In the genomic region with DNA sequence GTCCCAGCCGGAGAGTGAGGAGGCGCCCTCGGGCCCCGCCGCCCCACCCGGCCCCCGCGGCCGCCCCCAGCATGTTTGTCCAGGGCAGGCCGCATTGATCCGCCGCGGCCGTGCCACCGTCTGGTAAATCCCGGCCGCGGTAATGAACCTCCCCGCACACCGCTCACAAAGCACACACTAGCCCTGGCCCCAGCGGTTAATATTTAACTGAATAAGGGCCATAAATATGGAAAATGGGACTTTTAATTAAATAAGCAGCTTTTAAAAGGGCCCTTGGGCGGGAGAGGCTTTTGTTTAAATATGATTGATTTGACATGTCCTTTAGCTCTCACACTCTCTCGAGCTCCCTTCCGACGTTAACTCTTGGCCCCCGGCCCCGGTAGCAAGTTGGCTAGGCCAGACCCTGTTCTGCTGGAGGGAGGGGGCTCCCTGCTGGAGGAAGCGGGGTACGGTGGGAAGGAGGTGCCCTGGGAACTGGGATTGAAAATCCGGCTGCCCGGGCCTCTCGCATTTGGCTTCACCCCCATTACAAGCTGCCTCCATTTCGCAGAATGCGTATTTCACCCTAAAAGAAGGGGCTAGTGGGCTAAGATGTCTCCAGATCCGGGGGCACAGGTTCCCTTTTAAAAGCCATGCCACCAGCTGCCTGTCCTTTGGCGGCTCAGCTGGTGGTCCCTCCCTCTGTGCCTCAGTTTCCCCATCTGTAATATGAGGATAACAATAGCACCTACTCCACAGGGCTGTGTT, we compare ENCODE assay signal across 1 cellular context.
TF ChIP-seq lines count a peak whose summit lies in the region.

No MANE protein-coding gene starts in this region.

TF ChIP-seq in HepG2, 621 proteins besides CTCF, POLR2A, EP300 and RAD21 (continued from another document and continues in another):
- TF ChIP-seq, protein P1, sequence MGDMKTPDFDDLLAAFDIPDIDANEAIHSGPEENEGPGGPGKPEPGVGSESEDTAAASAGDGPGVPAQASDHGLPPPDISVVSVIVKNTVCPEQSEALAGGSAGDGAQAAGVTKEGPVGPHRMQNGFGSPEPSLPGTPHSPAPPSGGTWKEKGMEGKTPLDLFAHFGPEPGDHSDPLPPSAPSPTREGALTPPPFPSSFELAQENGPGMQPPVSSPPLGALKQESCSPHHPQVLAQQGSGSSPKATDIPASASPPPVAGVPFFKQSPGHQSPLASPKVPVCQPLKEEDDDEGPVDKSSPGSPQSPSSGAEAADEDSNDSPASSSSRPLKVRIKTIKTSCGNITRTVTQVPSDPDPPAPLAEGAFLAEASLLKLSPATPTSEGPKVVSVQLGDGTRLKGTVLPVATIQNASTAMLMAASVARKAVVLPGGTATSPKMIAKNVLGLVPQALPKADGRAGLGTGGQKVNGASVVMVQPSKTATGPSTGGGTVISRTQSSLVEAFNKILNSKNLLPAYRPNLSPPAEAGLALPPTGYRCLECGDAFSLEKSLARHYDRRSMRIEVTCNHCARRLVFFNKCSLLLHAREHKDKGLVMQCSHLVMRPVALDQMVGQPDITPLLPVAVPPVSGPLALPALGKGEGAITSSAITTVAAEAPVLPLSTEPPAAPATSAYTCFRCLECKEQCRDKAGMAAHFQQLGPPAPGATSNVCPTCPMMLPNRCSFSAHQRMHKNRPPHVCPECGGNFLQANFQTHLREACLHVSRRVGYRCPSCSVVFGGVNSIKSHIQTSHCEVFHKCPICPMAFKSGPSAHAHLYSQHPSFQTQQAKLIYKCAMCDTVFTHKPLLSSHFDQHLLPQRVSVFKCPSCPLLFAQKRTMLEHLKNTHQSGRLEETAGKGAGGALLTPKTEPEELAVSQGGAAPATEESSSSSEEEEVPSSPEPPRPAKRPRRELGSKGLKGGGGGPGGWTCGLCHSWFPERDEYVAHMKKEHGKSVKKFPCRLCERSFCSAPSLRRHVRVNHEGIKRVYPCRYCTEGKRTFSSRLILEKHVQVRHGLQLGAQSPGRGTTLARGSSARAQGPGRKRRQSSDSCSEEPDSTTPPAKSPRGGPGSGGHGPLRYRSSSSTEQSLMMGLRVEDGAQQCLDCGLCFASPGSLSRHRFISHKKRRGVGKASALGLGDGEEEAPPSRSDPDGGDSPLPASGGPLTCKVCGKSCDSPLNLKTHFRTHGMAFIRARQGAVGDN (CRISPR knock-in tag; IDR thresholded peaks at IDR 0.05), result peak; percentile 73
- TF ChIP-seq ELF1 (CRISPR knock-in tag; IDR thresholded peaks at IDR 0.05) (no peak), FOSL2 (CRISPR knock-in tag; IDR thresholded peaks at IDR 0.05) (peak; percentile 25; the same call in 1 of the 2 replicates), SOX6 (IDR thresholded peaks at IDR 0.05) (no peak), SOX6 (CRISPR knock-in tag; IDR thresholded peaks at IDR 0.05) (peak; percentile 61; the same call in 1 of the 2 replicates), THAP7 (CRISPR knock-in tag; IDR thresholded peaks at IDR 0.05) (no peak), ZNF350 (CRISPR knock-in tag; IDR thresholded peaks at IDR 0.05; ENCODE audit: borderline replicate concordance, low read depth) (peak; percentile 66; the same call in 1 of the 2 replicates), DNMT1 (CRISPR knock-in tag; IDR thresholded peaks at IDR 0.05) (no peak), ZNF496 (CRISPR knock-in tag; IDR thresholded peaks at IDR 0.05; ENCODE audit: insufficient replicate concordance) (no peak), ZSCAN22 (CRISPR knock-in tag; IDR thresholded peaks at IDR 0.05) (no peak), GPN1 (CRISPR knock-in tag; IDR thresholded peaks at IDR 0.05; ENCODE audit: borderline replicate concordance) (no peak), ZMAT3 (CRISPR knock-in tag; conservative IDR thresholded peaks at IDR 0.05) (no peak), KMT2B (CRISPR knock-in tag; IDR thresholded peaks at IDR 0.05) (no peak), FOXJ3 (CRISPR knock-in tag; IDR thresholded peaks at IDR 0.05; ENCODE audit: borderline replicate concordance) (no peak), HNRNPK (IDR thresholded peaks at IDR 0.05; ENCODE audit: low read depth, low read length, poor library complexity, severe bottlenecking) (no peak), CEBPG (CRISPR knock-in tag; IDR thresholded peaks at IDR 0.05) (no peak), FLYWCH1 (CRISPR knock-in tag; IDR thresholded peaks at IDR 0.05) (no peak), SPEN (CRISPR knock-in tag; IDR thresholded peaks at IDR 0.05; ENCODE audit: low read depth) (peak; percentile 27; the same call in 1 of the 2 replicates), RARG (CRISPR knock-in tag; IDR thresholded peaks at IDR 0.05; ENCODE audit: low read depth) (no peak), TSC22D2 (CRISPR knock-in tag; IDR thresholded peaks at IDR 0.05; ENCODE audit: borderline replicate concordance) (0 out of 2 replicates have a peak, but pooled peaks have one; percentile 27), ZNF383 (CRISPR knock-in tag; IDR thresholded peaks at IDR 0.05; ENCODE audit: borderline replicate concordance) (no peak), HOXA3 (CRISPR knock-in tag; IDR thresholded peaks at IDR 0.05) (peak; percentile 66; the same call in 1 of the 2 replicates), ARID4A (CRISPR knock-in tag; IDR thresholded peaks at IDR 0.05; ENCODE audit: borderline replicate concordance) (no peak; the same call in 1 of the 2 replicates), ZNF224 (CRISPR knock-in tag; IDR thresholded peaks at IDR 0.05) (no peak), ZNF562 (CRISPR knock-in tag; IDR thresholded peaks at IDR 0.05; ENCODE audit: borderline replicate concordance) (no peak), ARID2 (CRISPR knock-in tag; IDR thresholded peaks at IDR 0.05; ENCODE audit: borderline replicate concordance) (no peak), NR2C2 (CRISPR knock-in tag; IDR thresholded peaks at IDR 0.05; ENCODE audit: borderline replicate concordance) (0 out of 2 replicates have a peak, but pooled peaks have one; percentile 16), PRDM4 (CRISPR knock-in tag; IDR thresholded peaks at IDR 0.05; ENCODE audit: borderline replicate concordance) (no peak), ZNF574 (CRISPR knock-in tag; IDR thresholded peaks at IDR 0.05) (0 out of 2 replicates have a peak, but pooled peaks have one; percentile 38), ZNF777 (CRISPR knock-in tag; IDR thresholded peaks at IDR 0.05) (peak; percentile 80), ZNF614 (CRISPR knock-in tag; IDR thresholded peaks at IDR 0.05; ENCODE audit: borderline replicate concordance) (peak; percentile 48; the same call in 1 of the 2 replicates), ZKSCAN1 (IDR thresholded peaks at IDR 0.05; ENCODE audit: low read length) (no peak), CHD2 (IDR thresholded peaks at IDR 0.05; ENCODE audit: low read depth, low read length) (no peak), TBX3 (IDR thresholded peaks at IDR 0.05; ENCODE audit: borderline replicate concordance) (peak; percentile 25; the same call in 1 of the 2 replicates), KDM5B (CRISPR knock-in tag; IDR thresholded peaks at IDR 0.05; ENCODE audit: borderline replicate concordance) (no peak)
- TF ChIP-seq, protein P2, sequence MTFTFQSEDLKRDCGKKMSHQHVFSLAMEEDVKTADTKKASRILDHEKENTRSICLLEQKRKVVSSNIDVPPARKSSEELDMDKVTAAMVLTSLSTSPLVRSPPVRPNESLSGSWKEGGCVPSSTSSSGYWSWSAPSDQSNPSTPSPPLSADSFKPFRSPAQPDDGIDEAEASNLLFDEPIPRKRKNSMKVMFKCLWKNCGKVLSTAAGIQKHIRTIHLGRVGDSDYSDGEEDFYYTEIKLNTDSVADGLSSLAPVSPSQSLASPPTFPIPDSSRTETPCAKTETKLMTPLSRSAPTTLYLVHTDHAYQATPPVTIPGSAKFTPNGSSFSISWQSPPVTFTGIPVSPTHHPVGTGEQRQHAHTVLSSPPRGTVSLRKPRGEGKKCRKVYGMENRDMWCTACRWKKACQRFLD (CRISPR knock-in tag; IDR thresholded peaks at IDR 0.05; ENCODE audit: borderline replicate concordance), result no peak
- TF ChIP-seq, protein P3, sequence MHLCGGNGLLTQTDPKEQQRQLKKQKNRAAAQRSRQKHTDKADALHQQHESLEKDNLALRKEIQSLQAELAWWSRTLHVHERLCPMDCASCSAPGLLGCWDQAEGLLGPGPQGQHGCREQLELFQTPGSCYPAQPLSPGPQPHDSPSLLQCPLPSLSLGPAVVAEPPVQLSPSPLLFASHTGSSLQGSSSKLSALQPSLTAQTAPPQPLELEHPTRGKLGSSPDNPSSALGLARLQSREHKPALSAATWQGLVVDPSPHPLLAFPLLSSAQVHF (CRISPR knock-in tag; IDR thresholded peaks at IDR 0.05), result no peak
- TF ChIP-seq, protein P4, sequence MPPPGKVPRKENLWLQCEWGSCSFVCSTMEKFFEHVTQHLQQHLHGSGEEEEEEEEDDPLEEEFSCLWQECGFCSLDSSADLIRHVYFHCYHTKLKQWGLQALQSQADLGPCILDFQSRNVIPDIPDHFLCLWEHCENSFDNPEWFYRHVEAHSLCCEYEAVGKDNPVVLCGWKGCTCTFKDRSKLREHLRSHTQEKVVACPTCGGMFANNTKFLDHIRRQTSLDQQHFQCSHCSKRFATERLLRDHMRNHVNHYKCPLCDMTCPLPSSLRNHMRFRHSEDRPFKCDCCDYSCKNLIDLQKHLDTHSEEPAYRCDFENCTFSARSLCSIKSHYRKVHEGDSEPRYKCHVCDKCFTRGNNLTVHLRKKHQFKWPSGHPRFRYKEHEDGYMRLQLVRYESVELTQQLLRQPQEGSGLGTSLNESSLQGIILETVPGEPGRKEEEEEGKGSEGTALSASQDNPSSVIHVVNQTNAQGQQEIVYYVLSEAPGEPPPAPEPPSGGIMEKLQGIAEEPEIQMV (CRISPR knock-in tag; IDR thresholded peaks at IDR 0.05; ENCODE audit: low read depth), result no peak
- TF ChIP-seq, protein P5, sequence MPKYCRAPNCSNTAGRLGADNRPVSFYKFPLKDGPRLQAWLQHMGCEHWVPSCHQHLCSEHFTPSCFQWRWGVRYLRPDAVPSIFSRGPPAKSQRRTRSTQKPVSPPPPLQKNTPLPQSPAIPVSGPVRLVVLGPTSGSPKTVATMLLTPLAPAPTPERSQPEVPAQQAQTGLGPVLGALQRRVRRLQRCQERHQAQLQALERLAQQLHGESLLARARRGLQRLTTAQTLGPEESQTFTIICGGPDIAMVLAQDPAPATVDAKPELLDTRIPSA (CRISPR knock-in tag; IDR thresholded peaks at IDR 0.05; ENCODE audit: borderline replicate concordance), result no peak
